ENCODE assay signal across 8 cellular contexts in the genomic region with DNA sequence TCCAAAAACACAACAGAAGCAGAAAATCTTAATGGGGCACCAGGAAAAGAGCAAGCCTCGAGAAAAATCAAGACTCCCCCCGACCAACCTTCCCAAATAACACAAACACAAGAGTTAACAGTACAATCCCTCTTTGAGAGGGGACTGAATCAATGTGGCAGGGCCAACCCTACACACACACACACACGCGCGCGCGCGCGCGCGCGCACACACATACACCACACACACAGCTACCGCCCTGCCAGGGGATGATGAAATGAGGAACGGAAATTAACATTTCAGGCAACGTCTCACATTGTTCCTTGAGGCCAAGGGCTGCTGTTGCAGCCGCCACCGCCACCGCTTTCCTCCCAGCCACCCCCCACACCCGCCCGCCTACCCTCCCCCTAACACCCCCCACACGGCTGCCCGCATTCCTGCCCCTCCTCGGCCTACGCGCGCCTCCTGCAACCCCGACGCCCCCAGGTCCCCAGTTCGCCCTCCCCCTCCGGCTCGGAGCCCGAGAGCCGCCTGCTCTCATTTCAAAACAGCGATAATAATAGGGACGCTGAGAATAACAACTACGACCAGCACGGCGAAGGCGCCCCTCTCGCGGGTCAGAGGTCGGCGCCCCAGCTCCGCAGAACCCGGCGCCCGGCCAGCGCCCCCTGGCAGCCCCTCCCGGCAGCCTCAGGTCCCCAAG. TPM values are rescaled to one million over a fixed set of nuclear protein-coding genes. Genes with fewer than 3 reads are reported as not detected.
A peak's percentile ranks its signal among the peaks of the same experiment; 100 is the strongest.
DNase-seq lines count a peak whose midpoint lies in the region; ATAC-seq and TF ChIP-seq lines count a peak whose summit lies in the region.

No MANE protein-coding gene starts in this region.

- H3K4me1 ChIP-seq in SJCRH30 (peaks cover 60% of the 10 kb centered on the region), gastroesophageal sphincter (peaks cover 2 to 69% (median 33%) of the 10 kb centered on the region in 3 donors), neutrophil (ENCODE audit: control insufficient read depth in 1 of 2, insufficient read depth in 1 of 2, low read depth in 1 of 2, low read length in 1 of 2) (peaks cover 65 to 69% of the 10 kb centered on the region in 2 experiments)

- H3K27ac ChIP-seq in SJCRH30 (peak overlapping the region; percentile 50), gastroesophageal sphincter (peak overlapping the region; percentile 95 to 100 (median 99)), neutrophil (peak overlapping the region; percentile 99)

- WGBS in gastroesophageal sphincter (ENCODE audit: low coverage in 1 of 2), 2 donors, result 0 to 1% methylated on average over 5 to 13 of the region's 49 CpGs

- H3K36me3 ChIP-seq in SJCRH30 (peaks cover 3% of the 10 kb centered on the region; the same call in 1 of the 2 replicates), gastroesophageal sphincter (peaks cover 0 to 8% of the 10 kb centered on the region in 2 donors), neutrophil (peaks cover 6% of the 10 kb centered on the region)

- TF ChIP-seq EP300 in gastroesophageal sphincter (IDR thresholded peaks at IDR 0.05), result no peak

- H3K27me3 ChIP-seq in SJCRH30, result no peaks in the 10 kb centered on the region
- H3K27me3 ChIP-seq in gastroesophageal sphincter, result no peaks in the 10 kb centered on the region
- no peaks in the 10 kb centered on the region for H3K27me3 ChIP-seq in neutrophil

- peak overlapping the region; percentile 97 for H3K4me3 ChIP-seq in GM12865 (ENCODE audit: low read depth, low read length)
- H3K4me3 ChIP-seq in SJCRH30, result peak overlapping the region; percentile 88
- peak overlapping the region; percentile 86 to 89 for H3K4me3 ChIP-seq in gastroesophageal sphincter
- peak overlapping the region; percentile 76 to 78 for H3K4me3 ChIP-seq in neutrophil (ENCODE audit: low read depth in 1 of 2, low read length in 1 of 2)

- peak; percentile 18 for TF ChIP-seq CTCF in GM12865 (IDR thresholded peaks at IDR 0.05; ENCODE audit: insufficient read depth, low read depth, low read length, missing control alignments)
- TF ChIP-seq CTCF in gastroesophageal sphincter (IDR thresholded peaks at IDR 0.05), result peak in 3 of 4 experiments; percentile 24 to 67 (median 48)
- peak; percentile 89 for TF ChIP-seq CTCF in neutrophil (IDR thresholded peaks at IDR 0.05)

- H3K9me3 ChIP-seq in SJCRH30 (replicated peaks) (no peaks in the 10 kb centered on the region), gastroesophageal sphincter (no peaks in the 10 kb centered on the region), neutrophil (no peaks in the 10 kb centered on the region)

- ATAC-seq in gastroesophageal sphincter (peak; percentile 58), GM21576 (IDR thresholded peaks at IDR 0.05; ENCODE audit: unreplicated experiment) (no peak)

- TF ChIP-seq POLR2A in gastroesophageal sphincter (IDR thresholded peaks at IDR 0.05), result peak in 1 of 2 donors; percentile 14

- peak; percentile 95 for DNase-seq in GM12865 (ENCODE audit: low read depth)
- peak; percentile 80 for DNase-seq in HuH-7 (ENCODE audit: low spot score)
- peak; percentile 85 to 89 for DNase-seq in SJCRH30
- peak; percentile 84 for DNase-seq in activated naive CD4-positive, alpha-beta T cell treated with Interleukin-2 at 50 U/mL for 16 hours
- DNase-seq in stromal cell of bone marrow (ENCODE audit: low read depth), result peak; percentile 91

RNA-seq across cellular contexts. Expression of a gene that starts 1.2 kb away (rescaled TPM):
- 105 and 116 TPM in 2 replicates for total RNA-seq in SJCRH30 (2014; rRNA removed; shearing (Covaris generic))
- 100 to 1,000 TPM in 2 of 4 donors, 10 to 100 TPM in 2; 67.0 to 107 (median 88.9) TPM for total RNA-seq in gastroesophageal sphincter

RNA-seq across cellular contexts. Expression of a gene that starts 19.0 kb away (rescaled TPM):
- 137 and 161 TPM in 2 replicates for total RNA-seq in SJCRH30 (2014; rRNA removed; shearing (Covaris generic))
- total RNA-seq in gastroesophageal sphincter, result 100 to 1,000 TPM in 2 of 4 donors, 10 to 100 TPM in 2; 80.9 to 160 (median 98.2) TPM

Comparison
In these comparisons a context has a peak if more than half of its experiments do, and no peak if none do; other contexts are left out.
1. CTCF ChIP-seq: peak in every context shown above with its lines; median percentile 89 in neutrophil; 48 in gastroesophageal sphincter; 18 in GM12865.